1 cellular context compared by ENCODE assay signal in genomic region chr1:19689856-19690255, GRCh38.
TF ChIP-seq lines count a peak whose summit lies in the region.

No MANE protein-coding gene starts in this region.

TF ChIP-seq in H1, 55 proteins besides CTCF, POLR2A, EP300 and RAD21:
- no peak for TF ChIP-seq SIRT6 (IDR thresholded peaks at IDR 0.05; ENCODE audit: low read length)
- no peak for TF ChIP-seq KDM5A (IDR thresholded peaks at IDR 0.05; ENCODE audit: low read length)
- TF ChIP-seq RFX5 (IDR thresholded peaks at IDR 0.05; ENCODE audit: borderline replicate concordance, low read depth, low read length) = no peak
- TF ChIP-seq BCL11A (IDR thresholded peaks at IDR 0.05; ENCODE audit: low read depth in 2 of 2, low read length in 2 of 2) = no peak
- TF ChIP-seq CBX5 (IDR thresholded peaks at IDR 0.05; ENCODE audit: low read depth, low read length) = no peak
- TF ChIP-seq BACH1 (IDR thresholded peaks at IDR 0.05; ENCODE audit: low read length) = no peak
- no peak for TF ChIP-seq SRF (IDR thresholded peaks at IDR 0.05; ENCODE audit: low read depth, low read length)
- no peak for TF ChIP-seq MAFK (IDR thresholded peaks at IDR 0.05; ENCODE audit: low read depth, low read length)
- TF ChIP-seq EGR1 (IDR thresholded peaks at IDR 0.05; ENCODE audit: borderline replicate concordance, low read depth, low read length) = no peak
- no peak for TF ChIP-seq SIN3A (conservative IDR thresholded peaks at IDR 0.05 in 1 of 2, IDR thresholded peaks at IDR 0.05 in 1 of 2; ENCODE audit: low read depth in 1 of 2, low read length in 2 of 2)
